1 cellular context compared by ENCODE assay signal in genomic region chr16:10743227-10743609, GRCh38.
TF ChIP-seq lines count a peak whose summit lies in the region.

No MANE protein-coding gene starts in this region.

TF ChIP-seq in H1, 55 proteins besides CTCF, POLR2A, EP300 and RAD21 (continued from another document):
- no peak for TF ChIP-seq USF2 (IDR thresholded peaks at IDR 0.05; ENCODE audit: low read length)
- no peak for TF ChIP-seq SP4 (IDR thresholded peaks at IDR 0.05; ENCODE audit: low read length)
- no peak for TF ChIP-seq RXRA (IDR thresholded peaks at IDR 0.05; ENCODE audit: insufficient read depth, low read depth, low read length)
- TF ChIP-seq POU5F1 (IDR thresholded peaks at IDR 0.05; ENCODE audit: low read depth, low read length), result no peak
- TF ChIP-seq CREB1 (IDR thresholded peaks at IDR 0.05), result no peak
- no peak for TF ChIP-seq MAX (IDR thresholded peaks at IDR 0.05)
- no peak for TF ChIP-seq SIX5 (IDR thresholded peaks at IDR 0.05; ENCODE audit: low read depth, low read length)
- TF ChIP-seq TEAD4 (IDR thresholded peaks at IDR 0.05; ENCODE audit: low read depth, low read length), result no peak
- no peak for TF ChIP-seq HDAC6 (IDR thresholded peaks at IDR 0.05; ENCODE audit: low read depth, low read length)
- no peak for TF ChIP-seq ASH2L (IDR thresholded peaks at IDR 0.05; ENCODE audit: low read length)
- no peak for TF ChIP-seq NRF1 (IDR thresholded peaks at IDR 0.05; ENCODE audit: low read depth, low read length)
- no peak for TF ChIP-seq RFX5 (IDR thresholded peaks at IDR 0.05; ENCODE audit: borderline replicate concordance, low read depth, low read length)
- no peak for TF ChIP-seq FOSL1 (IDR thresholded peaks at IDR 0.05; ENCODE audit: insufficient read depth, low read depth, low read length)
- no peak for TF ChIP-seq SP2 (IDR thresholded peaks at IDR 0.05; ENCODE audit: low read length)
- no peak for TF ChIP-seq BRCA1 (IDR thresholded peaks at IDR 0.05; ENCODE audit: low read depth, low read length)
